9 cellular contexts compared by ENCODE assay signal in the genomic region with DNA sequence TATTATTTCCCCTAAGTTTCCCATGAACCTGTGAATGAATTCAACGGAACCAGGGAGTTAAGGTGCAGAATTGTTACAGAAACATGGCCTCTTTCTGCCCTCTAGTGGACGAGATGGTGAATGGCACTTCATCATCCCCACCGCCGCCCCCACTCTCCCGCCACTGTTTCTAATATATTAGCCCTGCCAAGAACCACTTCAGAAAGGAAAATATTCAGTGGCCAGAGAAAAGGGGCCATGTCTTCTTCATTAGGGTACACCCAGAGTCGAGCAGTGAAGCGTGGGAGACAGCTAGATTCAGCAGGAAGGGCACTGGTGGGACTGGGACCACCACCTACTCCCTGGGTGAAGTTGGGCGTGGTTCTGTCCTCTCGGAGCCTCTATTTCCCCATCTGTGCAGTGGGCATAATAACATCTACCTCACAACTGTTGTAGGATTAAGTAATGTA. TPM values are rescaled to one million over a fixed set of nuclear protein-coding genes. Genes with fewer than 3 reads are reported as not detected.
DNase-seq lines count a peak whose midpoint lies in the region; ATAC-seq and TF ChIP-seq lines count a peak whose summit lies in the region.
"Had no signal": no experiment of that assay in that cellular context is flagged by ENCODE, and none has a peak within 500 bp of the region (broad histone marks: within the 10 kb centered on the region; RNA-seq: fewer than 3 reads in every experiment).

No MANE protein-coding gene starts in this region.

- intact Hi-C loops in testis (cut with DNase I; ENCODE audit: low total_unique reads): loop anchor here (5.0 kb wide), 1 partner anchor 225 kb away; no protein-coding TSS in a partner anchor
- intact Hi-C loops in activated T-helper 1 cell treated with anti-CD3 and anti-CD28 coated beads, Interleukin-12 subunit alpha, Interleukin-12 subunit beta, Interleukin-2, Interleukin-4 antibody, amounts not matched to agents 30 ng/mL and 10 ng/mL and 1 ng/mL, durations not matched to agents 14 hours and 24 hours and 36 hours (cut with micrococcal nuclease): loop anchor here (1.0 to 2.0 kb wide), 4 partner anchors 80 to 406 kb away; no protein-coding TSS in a partner anchor

- H3K36me3 Mint-ChIP-seq in memory B cell: no peaks in the 10 kb centered on the region
- H3K36me3 Mint-ChIP-seq in activated T-helper 1 cell treated with anti-CD3 and anti-CD28 coated beads, Interleukin-12 subunit alpha, Interleukin-12 subunit beta, Interleukin-2, Interleukin-4 antibody, amounts not matched to agents 30 ng/mL and 10 ng/mL and 1 ng/mL, durations not matched to agents 14 hours and 24 hours and 36 hours (ENCODE audit: low read depth): no peaks in the 10 kb centered on the region

- H3K27ac Mint-ChIP-seq in memory B cell: no peak overlapping the region
- H3K27ac Mint-ChIP-seq in activated T-helper 1 cell treated with anti-CD3 and anti-CD28 coated beads, Interleukin-12 subunit alpha, Interleukin-12 subunit beta, Interleukin-2, Interleukin-4 antibody, amounts not matched to agents 30 ng/mL and 10 ng/mL and 1 ng/mL, durations not matched to agents 14 hours and 24 hours and 36 hours: no peak overlapping the region

- peak; percentile 51 for ATAC-seq in memory B cell (ENCODE audit: low read depth)

- no peak overlapping the region for H3K4me3 ChIP-seq in testis
- H3K4me3 ChIP-seq: BLaER1 treated with 17β-estradiol and CSF1 and Interleukin-3, amounts not matched to agents 10 nM and 100 nM had no signal

- peaks cover 4% of the 10 kb centered on the region for H3K27me3 Mint-ChIP-seq in memory B cell
- peaks cover 11% of the 10 kb centered on the region for H3K27me3 Mint-ChIP-seq in activated T-helper 1 cell treated with anti-CD3 and anti-CD28 coated beads, Interleukin-12 subunit alpha, Interleukin-12 subunit beta, Interleukin-2, Interleukin-4 antibody, amounts not matched to agents 30 ng/mL and 10 ng/mL and 1 ng/mL, durations not matched to agents 14 hours and 24 hours and 36 hours (ENCODE audit: insufficient read depth)

- no peaks in the 10 kb centered on the region for H3K9me3 ChIP-seq in testis

- TF ChIP-seq POLR2A in testis (IDR thresholded peaks at IDR 0.05): no peak

- no peaks in the 10 kb centered on the region for H3K27me3 ChIP-seq in testis
- H3K27me3 ChIP-seq: BLaER1 treated with 17β-estradiol and CSF1 and Interleukin-3, amounts not matched to agents 10 nM and 100 nM had no signal

- no peak overlapping the region for H3K27ac ChIP-seq in testis
- H3K27ac ChIP-seq: BLaER1 treated with 17β-estradiol and CSF1 and Interleukin-3, amounts not matched to agents 10 nM and 100 nM had no signal

- DNase-seq in NCI-H1436 (lab: John Stamatoyannopoulos, UW) (peak; percentile 43), NCI-H1436 treated with DMSO at 0.1 percent for 48 hours (lab: John Stamatoyannopoulos, UW) (no peak), M059J (ENCODE audit: low read depth) (peak; percentile 51), T1000 (lab: John Stamatoyannopoulos, UW) (peak; percentile 7), dedifferentiated amniotic fluid mesenchymal stem cell (ENCODE audit: extremely low spot score) (peak; percentile 39), memory B cell (ENCODE audit: low spot score in 2 of 2) (peak in 1 of 2 donors; percentile 39), testis (peak; percentile 45)
- no peak for DNase-seq in activated T-helper 1 cell treated with anti-CD3 and anti-CD28 coated beads, Interleukin-12 subunit alpha, Interleukin-12 subunit beta, Interleukin-2, Interleukin-4 antibody, amounts not matched to agents 30 ng/mL and 10 ng/mL and 1 ng/mL, durations not matched to agents 14 hours and 24 hours and 36 hours (ENCODE audit: low spot score)

- peak in 2 of 3 experiments; percentile 54 to 90 for TF ChIP-seq CTCF in testis (IDR thresholded peaks at IDR 0.05)

- no peaks in the 10 kb centered on the region for H3K9me3 Mint-ChIP-seq in memory B cell
- H3K9me3 Mint-ChIP-seq in activated T-helper 1 cell treated with anti-CD3 and anti-CD28 coated beads, Interleukin-12 subunit alpha, Interleukin-12 subunit beta, Interleukin-2, Interleukin-4 antibody, amounts not matched to agents 30 ng/mL and 10 ng/mL and 1 ng/mL, durations not matched to agents 14 hours and 24 hours and 36 hours: no peaks in the 10 kb centered on the region

- peaks cover 5% of the 10 kb centered on the region for H3K4me1 Mint-ChIP-seq in memory B cell
- no peaks in the 10 kb centered on the region for H3K4me1 Mint-ChIP-seq in activated T-helper 1 cell treated with anti-CD3 and anti-CD28 coated beads, Interleukin-12 subunit alpha, Interleukin-12 subunit beta, Interleukin-2, Interleukin-4 antibody, amounts not matched to agents 30 ng/mL and 10 ng/mL and 1 ng/mL, durations not matched to agents 14 hours and 24 hours and 36 hours (ENCODE audit: low read depth)

- no peak overlapping the region for H3K4me3 Mint-ChIP-seq in memory B cell
- no peak overlapping the region for H3K4me3 Mint-ChIP-seq in activated T-helper 1 cell treated with anti-CD3 and anti-CD28 coated beads, Interleukin-12 subunit alpha, Interleukin-12 subunit beta, Interleukin-2, Interleukin-4 antibody, amounts not matched to agents 30 ng/mL and 10 ng/mL and 1 ng/mL, durations not matched to agents 14 hours and 24 hours and 36 hours

- H3K36me3 ChIP-seq in testis (ENCODE audit: low read depth, missing control alignments): no peaks in the 10 kb centered on the region
- H3K36me3 ChIP-seq: BLaER1 treated with 17β-estradiol and CSF1 and Interleukin-3, amounts not matched to agents 10 nM and 100 nM had no signal

- WGBS in testis, 2 donors: 13 to 14% methylated on average over 9 of the region's 9 CpGs

- H3K4me1 ChIP-seq in testis: no peaks in the 10 kb centered on the region

RNA-seq across cellular contexts. Expression of a gene that starts 46.4 kb away (rescaled TPM):
- total RNA-seq in M059J (2014; rRNA removed; shearing (Covaris generic)): 6.2 and 7.2 TPM in 2 replicates
- total RNA-seq in testis: 1 to 10 TPM in 1 of 2 donors, under 1 TPM in 1; 0.68 to 1.4 TPM
- 3.3 TPM for polyA plus RNA-seq in testis (ENCODE audit: insufficient read depth, low read depth, low replicate concordance)
- not detected in 2 replicates for total RNA-seq in activated T-helper 1 cell treated with anti-CD3 and anti-CD28 coated beads, Interleukin-12 subunit alpha, Interleukin-12 subunit beta, Interleukin-2, Interleukin-4 antibody, amounts not matched to agents 30 ng/mL and 10 ng/mL and 1 ng/mL, durations not matched to agents 14 hours and 24 hours and 36 hours

Comparison
In these comparisons a context has a peak if more than half of its experiments do, and no peak if none do; other contexts are left out.
1. DNase-seq: peak in NCI-H1436 (single experiment), M059J (single experiment), T1000 (single experiment), dedifferentiated amniotic fluid mesenchymal stem cell (single experiment) and testis (single experiment); none in NCI-H1436 treated with DMSO at 0.1 percent for 48 hours (single experiment) and activated T-helper 1 cell treated with anti-CD3 and anti-CD28 coated beads, Interleukin-12 subunit alpha, Interleukin-12 subunit beta, Interleukin-2, Interleukin-4 antibody, amounts not matched to agents 30 ng/mL and 10 ng/mL and 1 ng/mL, durations not matched to agents 14 hours and 24 hours and 36 hours (single experiment).